6 cellular contexts compared by ENCODE assay signal in the genomic region with DNA sequence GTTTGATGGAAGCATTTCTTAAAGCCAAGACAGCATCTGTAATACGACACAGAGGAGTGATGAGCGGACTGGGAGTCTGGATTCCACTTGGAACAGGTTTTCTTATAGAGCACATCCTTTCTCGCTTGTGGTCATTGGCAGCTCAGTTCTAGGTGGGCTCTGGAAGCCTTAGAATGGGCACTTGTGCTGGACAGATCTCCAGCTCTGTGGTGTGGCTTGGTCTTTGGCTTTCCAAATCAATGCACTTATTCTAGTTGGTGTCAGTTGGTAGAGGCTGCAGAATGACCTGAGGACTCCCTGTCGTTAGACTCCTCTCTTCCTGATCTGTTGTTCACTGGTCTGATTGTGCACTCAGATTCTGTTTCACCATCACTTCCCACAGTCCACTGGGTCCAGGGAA.
"Had no signal": no experiment of that assay in that cellular context is flagged by ENCODE, and none has a peak within 500 bp of the region (broad histone marks: within the 10 kb centered on the region; RNA-seq: fewer than 3 reads in every experiment).

No MANE protein-coding gene starts in this region.

- H3K36me3 Mint-ChIP-seq: IgD-negative memory B cell had no signal

- H3K27ac ChIP-seq: HL-60 had no signal

- H3K4me3 Mint-ChIP-seq: IgD-negative memory B cell had no signal

- H3K27ac Mint-ChIP-seq: IgD-negative memory B cell had no signal

- FAIRE-seq: HepG2, HTR-8/SVneo had no signal

- H3K4me3 ChIP-seq: K562 had no signal

- DNase-seq: IMR-90 had no signal
